ENCODE assay signal across 9 cellular contexts in genomic region chr9:15403155-15403554, GRCh38. TPM values are rescaled to one million over a fixed set of nuclear protein-coding genes. Genes with fewer than 3 reads are reported as not detected.
A peak's percentile ranks its signal among the peaks of the same experiment; 100 is the strongest.
DNase-seq lines count a peak whose midpoint lies in the region; ATAC-seq and TF ChIP-seq lines count a peak whose summit lies in the region.
"Had no signal": no experiment of that assay in that cellular context is flagged by ENCODE, and none has a peak within 500 bp of the region (broad histone marks: within the 10 kb centered on the region; RNA-seq: fewer than 3 reads in every experiment).

No MANE protein-coding gene starts in this region.

- no peaks in the 10 kb centered on the region for H3K27me3 ChIP-seq in thyroid gland
- H3K27me3 ChIP-seq in prostate gland (replicated peaks; ENCODE audit: insufficient read depth): no peaks in the 10 kb centered on the region

- no peaks in the 10 kb centered on the region for H3K27me3 Mint-ChIP-seq in effector memory CD8-positive, alpha-beta T cell

- peak in 1 of 6 experiments; percentile 8 for TF ChIP-seq CTCF in thyroid gland (IDR thresholded peaks at IDR 0.05)
- no peak for TF ChIP-seq CTCF in prostate gland (IDR thresholded peaks at IDR 0.05)
- TF ChIP-seq CTCF in GM10248 (IDR thresholded peaks at IDR 0.05; ENCODE audit: control extremely low read depth, extremely low read depth, low read depth, missing control alignments): no peak
- TF ChIP-seq CTCF in GM13976 (IDR thresholded peaks at IDR 0.05; ENCODE audit: borderline replicate concordance, control extremely low read depth, extremely low read depth, insufficient read depth, missing control alignments): no peak

- CTCF ChIA-PET in GM10248 (lab: Yijun Ruan, JAX): no interaction called here

- H3K4me3 Mint-ChIP-seq in effector memory CD8-positive, alpha-beta T cell: no peak overlapping the region

- H3K27ac ChIP-seq in thyroid gland (no peak overlapping the region), prostate gland (no peak overlapping the region)
- H3K27ac ChIP-seq: parathyroid adenoma had no signal

- peaks cover 0 to under 1% of the 10 kb centered on the region in 2 donors for H3K4me1 Mint-ChIP-seq in effector memory CD8-positive, alpha-beta T cell (ENCODE audit: low read depth in 2 of 2)

- no peaks in the 10 kb centered on the region for H3K9me3 ChIP-seq in thyroid gland
- H3K9me3 ChIP-seq in prostate gland: no peaks in the 10 kb centered on the region

- H3K27ac Mint-ChIP-seq in activated naive CD4-positive, alpha-beta T cell treated with anti-CD3 and anti-CD28 coated beads, Interleukin-2, amount 50 U/mL, for 72 hours: no peak overlapping the region
- no peak overlapping the region for H3K27ac Mint-ChIP-seq in effector memory CD8-positive, alpha-beta T cell

- ATAC-seq in activated naive CD4-positive, alpha-beta T cell treated with anti-CD3 and anti-CD28 coated beads, Interleukin-2, amount 50 U/mL, for 72 hours: peak; percentile 48 to 49
- peak; percentile 67 for ATAC-seq in effector memory CD8-positive, alpha-beta T cell (replicated peaks)

- no peak for DNase-seq in activated naive CD4-positive, alpha-beta T cell treated with anti-CD3 and anti-CD28 coated beads, Interleukin-2, amount 50 U/mL, for 72 hours (ENCODE audit: low spot score in 2 of 2)
- no peak for DNase-seq in activated naive CD4-positive, alpha-beta T cell (lab: John Stamatoyannopoulos, UW)
- DNase-seq in MV-4-11 (lab: John Stamatoyannopoulos, UW) (peak; percentile 10), thyroid gland (peak; percentile 13 to 22), prostate gland (ENCODE audit: low spot score) (no peak), GM10248 (ENCODE audit: extremely low spot score) (no peak), GM13976 (ENCODE audit: low spot score) (no peak)
- peak in 1 of 3 experiments; percentile 6 for DNase-seq in effector memory CD8-positive, alpha-beta T cell

- no peaks in the 10 kb centered on the region for H3K36me3 ChIP-seq in thyroid gland
- H3K36me3 ChIP-seq in prostate gland: no peaks in the 10 kb centered on the region

- TF ChIP-seq POLR2A in thyroid gland (IDR thresholded peaks at IDR 0.05) (no peak), prostate gland (IDR thresholded peaks at IDR 0.05) (no peak)

- no peaks in the 10 kb centered on the region for H3K4me1 ChIP-seq in thyroid gland
- H3K4me1 ChIP-seq in prostate gland (replicated peaks): no peaks in the 10 kb centered on the region
- H3K4me1 ChIP-seq: parathyroid adenoma had no signal

- in situ Hi-C loops in GM13976 (cut with MboI; ENCODE audit: low sequenced_read_pairs, unreplicated experiment): loop anchor here (25.0 kb wide), 1 partner anchor 116 kb away; no protein-coding TSS in a partner anchor

- H3K4me3 ChIP-seq in thyroid gland (replicated peaks in 1 of 3) (no peak overlapping the region), prostate gland (no peak overlapping the region)

- peaks cover 8 to 20% of the 10 kb centered on the region in 2 donors for H3K9me3 Mint-ChIP-seq in activated naive CD4-positive, alpha-beta T cell treated with anti-CD3 and anti-CD28 coated beads, Interleukin-2, amount 50 U/mL, for 72 hours
- no peaks in the 10 kb centered on the region for H3K9me3 Mint-ChIP-seq in effector memory CD8-positive, alpha-beta T cell

- WGBS in thyroid gland, 2 donors: 72 to 74% methylated on average over 4 of the region's 4 CpGs
- 70% methylated on average over 4 of the region's 4 CpGs for WGBS in prostate gland

- POLR2A ChIA-PET in GM10248 (lab: Yijun Ruan, JAX): no interaction called here

- intact Hi-C loops in thyroid gland (cut with DNase I): no loop called here
- intact Hi-C loops in prostate gland (cut with DNase I): no loop called here

- peaks cover 7 to 16% of the 10 kb centered on the region in 2 donors for H3K36me3 Mint-ChIP-seq in activated naive CD4-positive, alpha-beta T cell treated with anti-CD3 and anti-CD28 coated beads, Interleukin-2, amount 50 U/mL, for 72 hours
- no peaks in the 10 kb centered on the region for H3K36me3 Mint-ChIP-seq in effector memory CD8-positive, alpha-beta T cell (ENCODE audit: insufficient read depth)

RNA-seq across cellular contexts. Expression of gene SNAPC3, which starts 19.5 kb away (rescaled TPM):
- total RNA-seq in activated naive CD4-positive, alpha-beta T cell treated with anti-CD3 and anti-CD28 coated beads, Interleukin-2, amount 50 U/mL, for 72 hours: 10 to 100 TPM; 23.8 to 35.9 TPM
- total RNA-seq in thyroid gland: 10 to 100 TPM; 32.4 to 51.3 (median 34.2) TPM
- 10 to 100 TPM; 24.2 to 61.9 TPM for total RNA-seq in prostate gland

Comparison
In these comparisons a context has a peak if more than half of its experiments do, and no peak if none do; other contexts are left out.
1. DNase-seq: peak in MV-4-11 (single experiment) and thyroid gland (2 of 2); none in activated naive CD4-positive, alpha-beta T cell treated with anti-CD3 and anti-CD28 coated beads, Interleukin-2, amount 50 U/mL, for 72 hours (0 of 2), activated naive CD4-positive, alpha-beta T cell (0 of 4), prostate gland (single experiment), GM10248 (single experiment) and GM13976 (single experiment).